30 cellular contexts compared by ENCODE assay signal in genomic region chr5:43210570-43210969, GRCh38.
"Had no signal": no experiment of that assay in that cellular context is flagged by ENCODE, and none has a peak within 500 bp of the region (broad histone marks: within the 10 kb centered on the region; RNA-seq: fewer than 3 reads in every experiment).

No MANE protein-coding gene starts in this region.

- H3K36me3 ChIP-seq: brain microvascular endothelial cell, Peyer's patch, SJSA1 had no signal

- H3K27me3 ChIP-seq: brain microvascular endothelial cell, Peyer's patch had no signal

- ATAC-seq: activated naive CD8-positive, alpha-beta T cell treated with anti-CD3 and anti-CD28 coated beads, Interleukin-2, amount 50 U/mL, for 24 hours; activated T-cell treated with anti-CD3 and anti-CD28 coated beads, Interleukin-2, amount 50 U/mL, for 4 hours; PC-3 had no signal

- H3K9me3 ChIP-seq: Peyer's patch, SJSA1, SK-N-SH had no signal

- FAIRE-seq: colon, TTC549 had no signal

- H3K4me3 ChIP-seq: Peyer's patch, SJSA1 had no signal

- DNase-seq: activated CD4-positive, alpha-beta memory T cell treated with anti-CD3 and anti-CD28 coated beads for 36 hours; activated CD4-positive, alpha-beta T cell treated with anti-CD3 and anti-CD28 coated beads, Interleukin-2, amount 50 U/mL, for 1 hour; activated CD8-positive, alpha-beta memory T cell treated with anti-CD3 and anti-CD28 coated beads, Interleukin-2, amount 50 U/mL, for 4 hours; activated naive CD4-positive, alpha-beta T cell treated with anti-CD3 and anti-CD28 coated beads, Interleukin-2, amount 10 ng/mL, durations not matched to agents 7 days and 5 days; activated naive CD8-positive, alpha-beta T cell treated with anti-CD3 and anti-CD28 coated beads, Interleukin-2, amount 50 U/mL, for 24 hours; activated T-cell treated with anti-CD3 and anti-CD28 coated beads for 4 hours; activated T-cell treated with anti-CD3 and anti-CD28 coated beads, Interleukin-2, amount 50 U/mL, for 4 hours; aorta; brain microvascular endothelial cell; central memory CD4-positive, alpha-beta T cell; MM.1S; MV-4-11; NCI-H1092; NCI-H1417 treated with DMSO at 0.1 percent for 48 hours; NCI-H187 treated with DMSO at 0.1 percent for 48 hours; NCI-H2081; NCI-H2171 treated with DMSO at 0.1 percent for 48 hours; NCI-H2227 treated with DMSO at 0.1 percent for 48 hours; NCI-H446 treated with DMSO at 0.1 percent for 48 hours; NCI-H524; NCI-H748 treated with DMSO at 0.1 percent for 48 hours; NK-92 treated with Interleukin-12 subunit alpha and Interleukin-12 subunit beta, amount 100 ng/mL, for 24 hours; PC-3; Peyer's patch; RPMI8226; SHP77 treated with DMSO at 0.1 percent for 48 hours; SK-N-SH had no signal

- H3K4me1 ChIP-seq: Peyer's patch, SJSA1 had no signal
